23 cellular contexts compared by ENCODE assay signal in the genomic region with DNA sequence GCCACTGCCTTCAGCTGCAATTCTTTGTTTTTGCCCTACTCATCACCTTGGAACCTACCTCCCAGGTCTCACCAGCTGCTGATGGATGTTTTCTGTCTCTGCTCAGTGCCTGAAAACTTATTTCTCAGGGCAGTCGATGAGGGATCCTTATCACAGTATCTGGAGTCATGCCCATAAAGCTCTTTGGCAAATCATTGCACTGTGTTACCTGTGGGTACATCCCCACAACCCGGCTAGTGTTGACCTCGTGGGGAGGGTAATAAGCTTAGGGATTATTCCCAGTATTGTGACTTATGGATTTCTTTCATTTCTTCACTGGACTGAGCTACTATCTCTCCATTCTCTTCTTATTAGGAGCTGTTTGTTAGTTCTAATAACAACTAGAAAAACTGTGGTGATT.
DNase-seq lines count a peak whose midpoint lies in the region; ATAC-seq, FAIRE-seq and TF ChIP-seq lines count a peak whose summit lies in the region.
"Had no signal": no experiment of that assay in that cellular context is flagged by ENCODE, and none has a peak within 500 bp of the region (broad histone marks: within the 10 kb centered on the region; RNA-seq: fewer than 3 reads in every experiment).

No MANE protein-coding gene starts in this region.

- peaks cover 33% of the 10 kb centered on the region for H3K4me1 Mint-ChIP-seq in stimulated activated memory B cell treated with anti-CD40 and anti-IgM and Interleukin-4, amounts not matched to agents 10 μg/mL and 1 μg/mL and 100 μg/mL, for 72 hours

- H3K4me2 ChIP-seq in HepG2 (ENCODE audit: low read depth, low read length): no peak overlapping the region

- H3K9me3 ChIP-seq in HepG2 (ENCODE audit: low read length): no peaks in the 10 kb centered on the region

- H3K9me3 Mint-ChIP-seq in stimulated activated memory B cell treated with anti-CD40 and anti-IgM and Interleukin-4, amounts not matched to agents 10 μg/mL and 1 μg/mL and 100 μg/mL, for 72 hours: peaks cover 2% of the 10 kb centered on the region
- H3K9me3 Mint-ChIP-seq: HFFc6 had no signal

- intact Hi-C loops in HepG2 (cut with micrococcal nuclease; ENCODE audit: unreplicated experiment): no loop called here

- H3K4me3 ChIP-seq in HepG2 (replicated peaks in 1 of 3; ENCODE audit: insufficient read depth in 1 of 3, low read depth in 2 of 3, low read length in 3 of 3): no peak overlapping the region
- H3K4me3 ChIP-seq: SK-N-MC had no signal

- peaks cover 3 to 17% of the 10 kb centered on the region in 2 experiments; a peak in 4 of 5 replicates for H3K36me3 ChIP-seq in HepG2 (replicated peaks in 1 of 2; ENCODE audit: control insufficient read depth in 1 of 2, insufficient read depth in 2 of 2, low read length in 2 of 2)

- CTCF ChIA-PET in HepG2 (lab: Yijun Ruan, JAX; ENCODE audit: low intra/inter-chr PET ratio, low total read pairs): no interaction called here

- peak overlapping the region; percentile 46 for H3K27ac Mint-ChIP-seq in stimulated activated memory B cell treated with anti-CD40 and anti-IgM and Interleukin-4, amounts not matched to agents 10 μg/mL and 1 μg/mL and 100 μg/mL, for 72 hours
- H3K27ac Mint-ChIP-seq: HFFc6 had no signal

- H3K27ac ChIP-seq in HepG2 (ENCODE audit: extremely low read length, insufficient read depth, low read length): no peak overlapping the region
- H3K27ac ChIP-seq: 22Rv1, SK-N-MC had no signal

- H3K79me2 ChIP-seq in HepG2 (ENCODE audit: insufficient read depth, low read length): no peaks in the 10 kb centered on the region

- in situ Hi-C loops in HepG2 (cut with HindIII; ENCODE audit: extremely low pct_ligation_motif_present, low pct_unique_long_range_greater_than_20kb): no loop called here

- H3K4me1 ChIP-seq in HepG2 (ENCODE audit: insufficient read depth, low read length): no peaks in the 10 kb centered on the region

- H2AFZ ChIP-seq in HepG2 (ENCODE audit: low read length): no peak overlapping the region

- no peak for TF ChIP-seq CTCF in HepG2 (CRISPR knock-in tag; IDR thresholded peaks at IDR 0.05)

- H3K4me3 Mint-ChIP-seq in stimulated activated memory B cell treated with anti-CD40 and anti-IgM and Interleukin-4, amounts not matched to agents 10 μg/mL and 1 μg/mL and 100 μg/mL, for 72 hours: no peak overlapping the region
- H3K4me3 Mint-ChIP-seq: CD14-positive monocyte, HFFc6 had no signal

- POLR2A ChIA-PET in HepG2 (lab: Yijun Ruan, JAX): no interaction called here

- TF ChIP-seq EP300 in HepG2 (IDR thresholded peaks at IDR 0.05; ENCODE audit: low read depth in 2 of 2, low read length in 2 of 2) (no peak), HepG2 (CRISPR knock-in tag; IDR thresholded peaks at IDR 0.05; ENCODE audit: borderline replicate concordance) (no peak)

- no peak for TF ChIP-seq RAD21 in HepG2 (CRISPR knock-in tag; IDR thresholded peaks at IDR 0.05)

- no peaks in the 10 kb centered on the region for H4K20me1 ChIP-seq in HepG2 (ENCODE audit: insufficient read depth, low read length)

- no TSS peak for BruUV-seq in HepG2 (replicated peaks; lab: Mats Ljungman, UMichigan)

- H3K27me3 Mint-ChIP-seq in stimulated activated memory B cell treated with anti-CD40 and anti-IgM and Interleukin-4, amounts not matched to agents 10 μg/mL and 1 μg/mL and 100 μg/mL, for 72 hours: no peaks in the 10 kb centered on the region

- DNase-seq in NCI-H82 (lab: John Stamatoyannopoulos, UW): peak; percentile 26
- DNase-seq in NCI-H82 treated with DMSO at 0.1 percent for 48 hours (lab: John Stamatoyannopoulos, UW; ENCODE audit: unreplicated experiment): no peak
- peak; percentile 9 for DNase-seq in NCI-H226
- no peak for DNase-seq in HepG2 (ENCODE audit: low spot score)
- no peak for DNase-seq in central memory CD4-positive, alpha-beta T cell
- no peak for DNase-seq in NCI-H2107 (lab: John Stamatoyannopoulos, UW)
- DNase-seq in KG1 (lab: John Stamatoyannopoulos, UW): no peak
- DNase-seq: AML-193; H7; HFFc6; KBM-7; NCI-H1417; NCI-H1930; NCI-H446; NCI-H526 treated with DMSO at 0.1 percent for 48 hours; NK-92 treated with Interleukin-12 subunit alpha and Interleukin-12 subunit beta, amount 100 ng/mL, for 24 hours had no signal

- FAIRE-seq in HepG2 (lab: Jason Lieb, UNC): no peak
- FAIRE-seq: G401.6, RCC 7860 had no signal

- no peak for ATAC-seq in HepG2
- no peak for ATAC-seq in stimulated activated memory B cell treated with anti-CD40 and anti-IgM and Interleukin-4, amounts not matched to agents 10 μg/mL and 1 μg/mL and 100 μg/mL, for 72 hours
- ATAC-seq: Right ventricle myocardium inferior had no signal

- H3K27me3 ChIP-seq in HepG2 (ENCODE audit: control insufficient read depth in 1 of 2, insufficient read depth in 2 of 2, low read length in 2 of 2): no peaks in the 10 kb centered on the region; a peak in 1 of 5 replicates

- peaks cover 68% of the 10 kb centered on the region for H3K36me3 Mint-ChIP-seq in stimulated activated memory B cell treated with anti-CD40 and anti-IgM and Interleukin-4, amounts not matched to agents 10 μg/mL and 1 μg/mL and 100 μg/mL, for 72 hours

- H3K9ac ChIP-seq in HepG2 (ENCODE audit: insufficient read depth, low read depth, low read length): no peak overlapping the region

- TF ChIP-seq POLR2A in HepG2 (IDR thresholded peaks at IDR 0.05; ENCODE audit: insufficient read depth in 1 of 2, low read depth in 2 of 2, low read length in 2 of 2): no peak

- 76% methylated on average over 3 of the region's 3 CpGs for WGBS in HepG2 (ENCODE audit: low lambda C conversion rate)

TF ChIP-seq in HepG2, 621 proteins besides CTCF, POLR2A, EP300 and RAD21:
- no peak for TF ChIP-seq ASH2L (IDR thresholded peaks at IDR 0.05; ENCODE audit: insufficient read length, low read depth, low read length)
- peak; percentile 45 for TF ChIP-seq RBM22 (optimal IDR thresholded peaks at IDR 0.05; ENCODE audit: low read length)

Comparison
In these comparisons a context has a peak if more than half of its experiments do, and no peak if none do; other contexts are left out.
1. DNase-seq: peak in NCI-H82 (single experiment) and NCI-H226 (single experiment); none in NCI-H82 treated with DMSO at 0.1 percent for 48 hours (single experiment), HepG2 (single experiment), central memory CD4-positive, alpha-beta T cell (single experiment), NCI-H2107 (single experiment) and KG1 (single experiment).